Comparison of ENCODE assay signal across 8 cellular contexts in genomic region chr12:113232787-113233585, GRCh38. TPM values are rescaled to one million over a fixed set of nuclear protein-coding genes. Genes with fewer than 3 reads are reported as not detected.
DNase-seq lines count a peak whose midpoint lies in the region; ATAC-seq, FAIRE-seq and TF ChIP-seq lines count a peak whose summit lies in the region.

No MANE protein-coding gene starts in this region.

- H3K27ac ChIP-seq in endodermal cell (ENCODE audit: low read depth, low read length) (no peak overlapping the region), osteoblast (ENCODE audit: low read depth, low read length) (peak overlapping the region; percentile 50), transverse colon (peak overlapping the region in 3 of 4 donors; percentile 10 to 23 (median 11))

- TF ChIP-seq CTCF in endodermal cell (conservative IDR thresholded peaks at IDR 0.05), result peak; percentile 60
- TF ChIP-seq CTCF in osteoblast (IDR thresholded peaks at IDR 0.05; ENCODE audit: extremely low read depth, low read depth, low read length), result no peak
- no peak for TF ChIP-seq CTCF in transverse colon (IDR thresholded peaks at IDR 0.05)

- peak; percentile 49 for DNase-seq in GM12891 (ENCODE audit: insufficient read length, low spot score)
- peak; percentile 97 for DNase-seq in NCI-H2029 (lab: John Stamatoyannopoulos, UW)
- peak; percentile 61 to 68 for DNase-seq in activated CD4-positive, alpha-beta T cell treated with anti-CD3 and anti-CD28 coated beads, Interleukin-2, amount 50 U/mL, for 4 hours
- peak; percentile 96 for DNase-seq in endodermal cell
- peak; percentile 35 for DNase-seq in osteoblast (ENCODE audit: insufficient read length, low spot score, missing footprints)
- DNase-seq in transverse colon, result peak; percentile 44

- peak overlapping the region; percentile 74 for H3K27ac Mint-ChIP-seq in endodermal cell

- no peak overlapping the region for H3K4me2 ChIP-seq in osteoblast (ENCODE audit: insufficient read depth, low read length)

- H3K79me2 ChIP-seq in osteoblast (ENCODE audit: insufficient read depth, low read length), result no peaks in the 10 kb centered on the region

- peak; percentile 92 for FAIRE-seq in GM12891 (lab: Jason Lieb, UNC)

- H3K36me3 Mint-ChIP-seq in endodermal cell (ENCODE audit: low read depth), result peaks cover 33% of the 10 kb centered on the region

- TF ChIP-seq EP300 in transverse colon (IDR thresholded peaks at IDR 0.05; ENCODE audit: low read depth), result no peak

- intact Hi-C loops in transverse colon (cut with DNase I; ENCODE audit: low total_unique reads), result no loop called here

- peaks cover 7% of the 10 kb centered on the region for H3K9me3 Mint-ChIP-seq in endodermal cell

- H3K4me1 ChIP-seq in endodermal cell (ENCODE audit: control insufficient read depth, insufficient read depth, low read length), result peaks cover 24% of the 10 kb centered on the region
- H3K4me1 ChIP-seq in osteoblast (ENCODE audit: insufficient read depth, low read length), result peaks cover 5% of the 10 kb centered on the region
- H3K4me1 ChIP-seq in transverse colon, result peaks cover 13 to 65% (median 24%) of the 10 kb centered on the region in 4 donors

- peaks cover 2% of the 10 kb centered on the region for H3K27me3 Mint-ChIP-seq in endodermal cell (ENCODE audit: insufficient read depth)

- 69 to 84% methylated on average over 17 to 25 of the region's 25 CpGs for WGBS in endodermal cell (ENCODE audit: insufficient coverage in 1 of 2, insufficient read length in 1 of 2), 2 experiments
- WGBS in transverse colon (ENCODE audit: low coverage in 1 of 2), 2 donors, result 66 to 100% methylated on average over 1 to 25 of the region's 25 CpGs

- peaks cover 31% of the 10 kb centered on the region for H3K4me1 Mint-ChIP-seq in endodermal cell

- H3K4me3 Mint-ChIP-seq in endodermal cell, result peak overlapping the region; percentile 24

- no peak overlapping the region for H2AFZ ChIP-seq in osteoblast (ENCODE audit: low read length)

- no peaks in the 10 kb centered on the region for H4K20me1 ChIP-seq in osteoblast (ENCODE audit: insufficient read depth, low read length)

- TF ChIP-seq POLR2A in GM12891 (IDR thresholded peaks at IDR 0.05; ENCODE audit: low read depth, low read length) (no peak), transverse colon (IDR thresholded peaks at IDR 0.05) (no peak), GM18505 (IDR thresholded peaks at IDR 0.05; ENCODE audit: borderline replicate concordance, extremely low read depth, insufficient read depth, insufficient read length) (no peak)

- in situ Hi-C loops in transverse colon (cut with MboI; ENCODE audit: low pct_ligation_motif_present in 1 of 4, low pct_unique_long_range_greater_than_20kb in 1 of 4, low sequenced_read_pairs in 3 of 4), result no loop called here

- H3K27me3 ChIP-seq in endodermal cell (ENCODE audit: control insufficient read depth, insufficient read depth, low read length, poor library complexity, severe bottlenecking) (no peaks in the 10 kb centered on the region), osteoblast (ENCODE audit: insufficient read depth, low read length) (no peaks in the 10 kb centered on the region), transverse colon (no peaks in the 10 kb centered on the region)

- H3K4me3 ChIP-seq in endodermal cell (ENCODE audit: low read length) (no peak overlapping the region), osteoblast (ENCODE audit: insufficient read depth, low read length) (no peak overlapping the region), transverse colon (no peak overlapping the region)

- no peak overlapping the region for H3K9ac ChIP-seq in endodermal cell (ENCODE audit: extremely low read depth, low read length, poor library complexity, severe bottlenecking)

- peaks cover 17% of the 10 kb centered on the region for H3K36me3 ChIP-seq in endodermal cell (ENCODE audit: control insufficient read depth, insufficient read depth, low read length)
- H3K36me3 ChIP-seq in osteoblast (ENCODE audit: insufficient read depth, low read length), result peaks cover 56% of the 10 kb centered on the region
- peaks cover 0 to 17% (median 7%) of the 10 kb centered on the region in 4 donors for H3K36me3 ChIP-seq in transverse colon

- peaks cover 11% of the 10 kb centered on the region for H3K9me3 ChIP-seq in endodermal cell (ENCODE audit: control insufficient read depth, low read length)
- H3K9me3 ChIP-seq in osteoblast (ENCODE audit: low read depth, low read length), result no peaks in the 10 kb centered on the region
- H3K9me3 ChIP-seq in transverse colon, result no peaks in the 10 kb centered on the region

- ATAC-seq in HG02678 (IDR thresholded peaks at IDR 0.05; ENCODE audit: unreplicated experiment), result peak; percentile 74
- ATAC-seq in GM18505 (IDR thresholded peaks at IDR 0.05; ENCODE audit: unreplicated experiment), result no peak

TF ChIP-seq in GM12891, 5 proteins besides CTCF, POLR2A, EP300 and RAD21:
- TF ChIP-seq PAX5 (IDR thresholded peaks at IDR 0.05; ENCODE audit: insufficient read depth, low read length, severe bottlenecking) (peak; percentile 42), POU2F2 (IDR thresholded peaks at IDR 0.05; ENCODE audit: low read depth, low read length) (peak; percentile 68; the same call in 1 of the 2 replicates), TAF1 (IDR thresholded peaks at IDR 0.05; ENCODE audit: low read depth, low read length) (no peak), SPI1 (IDR thresholded peaks at IDR 0.05; ENCODE audit: low read depth, low read length) (peak; percentile 90), POLR2AphosphoS5 (IDR thresholded peaks at IDR 0.05; ENCODE audit: low read depth, low read length) (peak; percentile 9; the same call in 1 of the 2 replicates)
TF ChIP-seq in GM12891: peak in this region for 4.

RNA-seq across cellular contexts. Expression of gene TPCN1, which starts 11.7 kb away (rescaled TPM):
- 16.4 TPM for polyA plus RNA-seq in GM12891 (2012; ENCODE audit: low read depth, missing spikeins)
- total RNA-seq in endodermal cell, result 10 to 100 TPM; 18.9 to 30.8 TPM
- polyA plus RNA-seq in endodermal cell (2013, experiment 1 of 2), result 15.6 TPM
- 14.2 TPM for polyA plus RNA-seq in endodermal cell (2013, experiment 2 of 2)
- total RNA-seq in osteoblast, result 25.7 and 28.9 TPM in 2 replicates
- total RNA-seq in transverse colon, result 1,000 to 10,000 TPM in 1 of 4 donors, 100 to 1,000 TPM in 1, 10 to 100 TPM in 2; 85.1 to 1,315 (median 121) TPM

RNA-seq across cellular contexts. Expression of gene RITA1, which starts 47.5 kb away (rescaled TPM):
- 15.9 TPM for polyA plus RNA-seq in GM12891 (2012; ENCODE audit: low read depth, missing spikeins)
- 10 to 100 TPM; 18.8 to 20.3 TPM for total RNA-seq in endodermal cell
- 16.0 TPM for polyA plus RNA-seq in endodermal cell (2013, experiment 1 of 2)
- polyA plus RNA-seq in endodermal cell (2013, experiment 2 of 2), result 16.8 TPM
- total RNA-seq in osteoblast, result 20.0 and 22.4 TPM in 2 replicates
- total RNA-seq in transverse colon, result 10 to 100 TPM; 17.5 to 41.5 (median 23.8) TPM

RNA-seq across cellular contexts. Expression of gene DDX54, which starts 47.7 kb away (rescaled TPM):
- 48.2 TPM for polyA plus RNA-seq in GM12891 (2012; ENCODE audit: low read depth, missing spikeins)
- total RNA-seq in endodermal cell (10 to 100 TPM; 68.1 to 69.0 TPM), osteoblast (40.2 and 49.5 TPM in 2 replicates), transverse colon (10 to 100 TPM; 60.7 to 96.1 (median 72.8) TPM)
- 43.7 TPM for polyA plus RNA-seq in endodermal cell (2013, experiment 1 of 2)
- polyA plus RNA-seq in endodermal cell (2013, experiment 2 of 2), result 37.6 TPM

Comparison
In these comparisons a context has a peak if more than half of its experiments do, and no peak if none do; other contexts are left out.
1. DNase-seq: peak in every context shown above with its lines; median percentile 97 in NCI-H2029; 96 in endodermal cell; 64 in activated CD4-positive, alpha-beta T cell treated with anti-CD3 and anti-CD28 coated beads, Interleukin-2, amount 50 U/mL, for 4 hours; 49 in GM12891; 44 in transverse colon; 35 in osteoblast.